In genomic region chr1:110893908-110894490, GRCh38 we compare ENCODE assay signal across 1 cellular context.
TF ChIP-seq lines count a peak whose summit lies in the region.

No MANE protein-coding gene starts in this region.

TF ChIP-seq in WTC11, 78 proteins besides CTCF, POLR2A, EP300 and RAD21 (continued from another document):
- TF ChIP-seq IRF1 (CRISPR knock-in tag; IDR thresholded peaks at IDR 0.05) = no peak
- no peak for TF ChIP-seq TP53 (CRISPR knock-in tag; IDR thresholded peaks at IDR 0.05)
TF ChIP-seq in WTC11: peak in this region for 0.
